26 cellular contexts compared by ENCODE assay signal in genomic region chr11:33613404-33613803, GRCh38.
"Had no signal": no experiment of that assay in that cellular context is flagged by ENCODE, and none has a peak within 500 bp of the region (broad histone marks: within the 10 kb centered on the region; RNA-seq: fewer than 3 reads in every experiment).

No MANE protein-coding gene starts in this region.

- ATAC-seq: left colon; left lung; lower lobe of right lung; naive thymus-derived CD8-positive, alpha-beta T cell; right cardiac atrium; sciatic nerve; stimulated activated effector memory CD8-positive, alpha-beta T cell treated with anti-CD3 and anti-CD28 coated beads, Interleukin-12 subunit alpha, Interleukin-12 subunit beta, amount 100 ng/mL, for 72 hours; stimulated activated naive CD8-positive, alpha-beta T cell treated with anti-CD3 and anti-CD28 coated beads, Interleukin-15, amount 100 ng/mL, for 72 hours had no signal

- DNase-seq: hypothalamus; immature natural killer cell; kidney; left colon; left lung; lower lobe of right lung; mesenchymal stem cell; naive thymus-derived CD8-positive, alpha-beta T cell; nephron progenitor cell; occipital lobe; ovary; right cardiac atrium; spleen; stimulated activated CD4-positive, alpha-beta T cell treated with anti-CD3 and anti-CD28 coated beads, Interleukin-4, amount 100 ng/mL, for 24 hours; stimulated activated naive CD4-positive, alpha-beta T cell treated with Interleukin-2 at 50 U/mL for 16 hours; stimulated activated naive CD8-positive, alpha-beta T cell treated with anti-CD3 and anti-CD28 coated beads, Interleukin-15, amount 100 ng/mL, for 72 hours; substantia nigra; uterus had no signal

- H3K9me3 Mint-ChIP-seq: immature natural killer cell; nephron progenitor cell; neural progenitor cell; stimulated activated effector memory CD8-positive, alpha-beta T cell treated with anti-CD3 and anti-CD28 coated beads, Interleukin-12 subunit alpha, Interleukin-12 subunit beta, amount 100 ng/mL, for 72 hours; stimulated activated naive CD8-positive, alpha-beta T cell treated with anti-CD3 and anti-CD28 coated beads, Interleukin-15, amount 100 ng/mL, for 72 hours; type B pancreatic cell had no signal

- H3K9ac ChIP-seq: neural progenitor cell had no signal

- H3K27me3 Mint-ChIP-seq: progenitor cell of endocrine pancreas; stimulated activated naive CD8-positive, alpha-beta T cell treated with anti-CD3 and anti-CD28 coated beads, Interleukin-15, amount 100 ng/mL, for 72 hours; type B pancreatic cell had no signal

- H3K36me3 Mint-ChIP-seq: immature natural killer cell; naive thymus-derived CD8-positive, alpha-beta T cell; stimulated activated effector memory CD8-positive, alpha-beta T cell treated with anti-CD3 and anti-CD28 coated beads, Interleukin-12 subunit alpha, Interleukin-12 subunit beta, amount 100 ng/mL, for 72 hours; type B pancreatic cell had no signal

- H3K27ac ChIP-seq: left lung, lower lobe of right lung, neural progenitor cell, neutrophil, ovary, spleen, tibial nerve, uterus had no signal

- H3K4me3 Mint-ChIP-seq: immature natural killer cell; naive thymus-derived CD8-positive, alpha-beta T cell; nephron progenitor cell; neural progenitor cell; stimulated activated effector memory CD8-positive, alpha-beta T cell treated with anti-CD3 and anti-CD28 coated beads, Interleukin-12 subunit alpha, Interleukin-12 subunit beta, amount 100 ng/mL, for 72 hours; stimulated activated naive CD8-positive, alpha-beta T cell treated with anti-CD3 and anti-CD28 coated beads, Interleukin-15, amount 100 ng/mL, for 72 hours; type B pancreatic cell had no signal

- H3K27me3 ChIP-seq: neural progenitor cell, ovary, tibial nerve, uterus had no signal

- H3K36me3 ChIP-seq: left lung, lower lobe of right lung, neural progenitor cell, neutrophil, ovary, spleen, uterus had no signal

- H3K4me1 ChIP-seq: left lung, lower lobe of right lung, neural progenitor cell, spleen, tibial nerve, uterus had no signal

- H3K9me3 ChIP-seq: left lung, lower lobe of right lung, neutrophil, ovary, spleen, tibial nerve, uterus had no signal

- H3K27ac Mint-ChIP-seq: immature natural killer cell; naive thymus-derived CD8-positive, alpha-beta T cell; nephron progenitor cell; neural progenitor cell; progenitor cell of endocrine pancreas; stimulated activated effector memory CD8-positive, alpha-beta T cell treated with anti-CD3 and anti-CD28 coated beads, Interleukin-12 subunit alpha, Interleukin-12 subunit beta, amount 100 ng/mL, for 72 hours; stimulated activated naive CD8-positive, alpha-beta T cell treated with anti-CD3 and anti-CD28 coated beads, Interleukin-15, amount 100 ng/mL, for 72 hours; type B pancreatic cell had no signal

- H3K4me3 ChIP-seq: left lung, lower lobe of right lung, neural progenitor cell, ovary, skin epidermis, spleen, tibial nerve, uterus had no signal

- H3K4me2 ChIP-seq: neural progenitor cell had no signal

- H3K4me1 Mint-ChIP-seq: immature natural killer cell; naive thymus-derived CD8-positive, alpha-beta T cell; nephron progenitor cell; stimulated activated effector memory CD8-positive, alpha-beta T cell treated with anti-CD3 and anti-CD28 coated beads, Interleukin-12 subunit alpha, Interleukin-12 subunit beta, amount 100 ng/mL, for 72 hours; stimulated activated naive CD8-positive, alpha-beta T cell treated with anti-CD3 and anti-CD28 coated beads, Interleukin-15, amount 100 ng/mL, for 72 hours had no signal

- H2AFZ ChIP-seq: neural progenitor cell had no signal
